ENCODE assay signal across 15 cellular contexts in the genomic region with DNA sequence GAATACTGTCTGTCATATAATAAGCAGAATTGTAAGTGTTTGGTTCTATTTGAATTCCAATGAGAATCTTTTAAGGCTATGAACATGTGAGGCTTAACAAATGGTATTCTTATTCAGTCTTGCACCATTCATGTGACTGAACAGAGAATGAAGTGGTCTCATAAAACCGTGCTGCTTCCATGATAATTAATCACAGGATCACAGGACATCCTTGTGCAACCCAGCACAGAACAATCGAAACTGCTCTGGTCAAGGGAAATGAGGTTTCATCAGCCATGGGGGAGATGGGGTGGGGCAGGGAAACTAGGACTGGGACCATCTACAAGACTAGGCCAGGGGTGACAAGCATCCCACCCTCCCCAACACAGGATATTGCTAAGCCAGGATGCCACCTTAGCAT.
"Had no signal": no experiment of that assay in that cellular context is flagged by ENCODE, and none has a peak within 500 bp of the region (broad histone marks: within the 10 kb centered on the region; RNA-seq: fewer than 3 reads in every experiment).

No MANE protein-coding gene starts in this region.

- FAIRE-seq: islet of Langerhans had no signal

- H3K4me3 ChIP-seq: colonic mucosa, mucosa of descending colon, skin epidermis, thoracic aorta, uterus had no signal

- DNase-seq: activated CD4-positive, alpha-beta T cell treated with anti-CD3 and anti-CD28 coated beads, Interleukin-2, amount 50 U/mL, for 1 hour; activated CD4-positive, CD25-positive, alpha-beta regulatory T cell; activated naive CD4-positive, alpha-beta T cell treated with anti-CD3 and anti-CD28 coated beads for 36 hours; activated T-cell treated with anti-CD3 and anti-CD28 coated beads for 4 hours; caudate nucleus; colonic mucosa; mucosa of descending colon; naive thymus-derived CD8-positive, alpha-beta T cell; stimulated activated CD4-positive, alpha-beta T cell treated with anti-CD3 and anti-CD28 coated beads, Interleukin-4, amount 100 ng/mL, for 4 hours; stimulated activated naive CD8-positive, alpha-beta T cell treated with anti-CD3 and anti-CD28 coated beads, Interleukin-15, amount 100 ng/mL, for 72 hours; uterus had no signal

- H3K27me3 ChIP-seq: colonic mucosa, neutrophil, uterus had no signal

- H3K36me3 ChIP-seq: colonic mucosa, neutrophil, thoracic aorta, uterus had no signal
